In the genomic region with DNA sequence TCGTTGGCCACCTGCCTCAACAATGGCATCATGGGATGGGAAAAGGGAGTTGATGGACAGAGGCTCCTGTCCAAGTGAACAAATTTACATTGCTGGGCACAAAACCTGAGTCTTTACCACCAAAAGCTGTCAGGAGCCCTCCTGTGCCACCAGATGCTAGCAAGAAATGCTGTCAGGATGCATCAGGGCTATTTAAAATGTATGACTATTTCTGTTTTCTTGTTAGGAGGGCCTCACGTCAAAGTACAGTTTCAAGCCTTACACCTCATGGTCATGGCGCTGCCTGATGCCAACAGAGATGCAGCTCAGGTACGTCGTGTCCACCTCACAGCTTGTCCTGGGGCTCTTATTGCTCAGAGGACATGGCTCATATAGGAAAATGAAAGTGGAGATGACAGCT, we compare ENCODE assay signal across 14 cellular contexts.
"Had no signal": no experiment of that assay in that cellular context is flagged by ENCODE, and none has a peak within 500 bp of the region (broad histone marks: within the 10 kb centered on the region; RNA-seq: fewer than 3 reads in every experiment).

No MANE protein-coding gene starts in this region.

- H3K36me3 Mint-ChIP-seq: naive thymus-derived CD4-positive, alpha-beta T cell; natural killer cell had no signal

- H3K4me1 ChIP-seq: foreskin keratinocyte, left lung, lower lobe of right lung had no signal

- H3K9me3 Mint-ChIP-seq: dendritic cell treated with granulocyte-macrophage colony-stimulating factor and Interleukin-4, amounts not matched to agents 40 ng/mL and 50 ng/mL, for 4 days; endodermal cell; natural killer cell had no signal

- H3K36me3 ChIP-seq: esophagus muscularis mucosa, gastroesophageal sphincter had no signal

- H3K4me1 Mint-ChIP-seq: endodermal cell; naive thymus-derived CD4-positive, alpha-beta T cell; natural killer cell had no signal

- H3K9me3 ChIP-seq: esophagus muscularis mucosa, gastroesophageal sphincter, heart right ventricle, left lung, lower lobe of right lung had no signal

- H3K4me3 Mint-ChIP-seq: dendritic cell treated with granulocyte-macrophage colony-stimulating factor and Interleukin-4, amounts not matched to agents 40 ng/mL and 50 ng/mL, for 4 days; effector memory CD8-positive, alpha-beta T cell; endodermal cell; naive thymus-derived CD4-positive, alpha-beta T cell; natural killer cell had no signal

- H3K27ac ChIP-seq: coronary artery, esophagus muscularis mucosa, foreskin keratinocyte, gastroesophageal sphincter, heart right ventricle, left lung, lower lobe of right lung had no signal

- H3K27me3 Mint-ChIP-seq: dendritic cell treated with granulocyte-macrophage colony-stimulating factor and Interleukin-4, amounts not matched to agents 40 ng/mL and 50 ng/mL, for 4 days; effector memory CD8-positive, alpha-beta T cell; naive thymus-derived CD4-positive, alpha-beta T cell had no signal

- DNase-seq: effector CD8-positive, alpha-beta T cell; effector memory CD8-positive, alpha-beta T cell; left lung; left ventricle myocardium superior; lower lobe of right lung; naive thymus-derived CD4-positive, alpha-beta T cell; natural killer cell had no signal

- H3K27me3 ChIP-seq: esophagus muscularis mucosa, gastroesophageal sphincter, heart right ventricle, left lung had no signal

- H3K4me3 ChIP-seq: coronary artery, esophagus muscularis mucosa, gastroesophageal sphincter, heart right ventricle, left lung, lower lobe of right lung had no signal

- H3K27ac Mint-ChIP-seq: dendritic cell treated with granulocyte-macrophage colony-stimulating factor and Interleukin-4, amounts not matched to agents 40 ng/mL and 50 ng/mL, for 4 days; effector memory CD8-positive, alpha-beta T cell; endodermal cell; naive thymus-derived CD4-positive, alpha-beta T cell; natural killer cell had no signal

- ATAC-seq: effector memory CD8-positive, alpha-beta T cell; naive thymus-derived CD4-positive, alpha-beta T cell; natural killer cell had no signal
